Comparison of ENCODE assay signal across 1 cellular context in genomic region chr6:127515794-127516675, GRCh38.
TF ChIP-seq lines count a peak whose summit lies in the region.

No MANE protein-coding gene starts in this region.

TF ChIP-seq in HepG2, 621 proteins besides CTCF, POLR2A, EP300 and RAD21 (continued from another document and continues in another):
- 0 out of 2 replicates have a peak, but pooled peaks have one; percentile 44 for TF ChIP-seq PRDM10 (CRISPR knock-in tag; IDR thresholded peaks at IDR 0.05; ENCODE audit: low read depth)
- TF ChIP-seq PITX1 (CRISPR knock-in tag; IDR thresholded peaks at IDR 0.05), result no peak
- TF ChIP-seq ZNF768 (CRISPR knock-in tag; IDR thresholded peaks at IDR 0.05), result peak; percentile 48; the same call in 1 of the 2 replicates
- peak; percentile 37; the same call in 1 of the 2 replicates for TF ChIP-seq DRAP1 (CRISPR knock-in tag; IDR thresholded peaks at IDR 0.05)
- peak; percentile 72; the same call in 1 of the 2 replicates for TF ChIP-seq STAT5B (CRISPR knock-in tag; IDR thresholded peaks at IDR 0.05)
- peak; percentile 51; the same call in 1 of the 2 replicates for TF ChIP-seq HINFP (CRISPR knock-in tag; IDR thresholded peaks at IDR 0.05; ENCODE audit: low read depth)
- TF ChIP-seq TOPORS (CRISPR knock-in tag; IDR thresholded peaks at IDR 0.05), result 0 out of 2 replicates have a peak, but pooled peaks have one; percentile 28
- 0 out of 2 replicates have a peak, but pooled peaks have one; percentile 29 for TF ChIP-seq ZSCAN21 (CRISPR knock-in tag; IDR thresholded peaks at IDR 0.05; ENCODE audit: borderline replicate concordance)
- no peak for TF ChIP-seq ATF2 (CRISPR knock-in tag; IDR thresholded peaks at IDR 0.05)
- TF ChIP-seq ZBTB40 (IDR thresholded peaks at IDR 0.05), result no peak
- peak; percentile 38; the same call in 1 of the 2 replicates for TF ChIP-seq ZBTB40 (CRISPR knock-in tag; IDR thresholded peaks at IDR 0.05)
- no peak for TF ChIP-seq HMG20A (CRISPR knock-in tag; IDR thresholded peaks at IDR 0.05; ENCODE audit: borderline replicate concordance)
- peak; percentile 82; the same call in 1 of the 2 replicates for TF ChIP-seq LRRFIP1 (CRISPR knock-in tag; conservative IDR thresholded peaks at IDR 0.05)
- TF ChIP-seq ZNF460 (CRISPR knock-in tag; IDR thresholded peaks at IDR 0.05; ENCODE audit: borderline replicate concordance), result no peak
- no peak for TF ChIP-seq ZNF160 (CRISPR knock-in tag; IDR thresholded peaks at IDR 0.05)
- peak in 1 of 2 experiments; percentile 95; a peak in 2 of 4 replicates for TF ChIP-seq KLF16 (CRISPR knock-in tag; IDR thresholded peaks at IDR 0.05)
- TF ChIP-seq ADNP (CRISPR knock-in tag; IDR thresholded peaks at IDR 0.05), result no peak
- TF ChIP-seq MTF2 (CRISPR knock-in tag; IDR thresholded peaks at IDR 0.05; ENCODE audit: borderline replicate concordance), result peak; percentile 98
- peak; percentile 86; the same call in 1 of the 2 replicates for TF ChIP-seq ZBTB42 (CRISPR knock-in tag; IDR thresholded peaks at IDR 0.05)
- no peak for TF ChIP-seq AKAP8 (CRISPR knock-in tag; IDR thresholded peaks at IDR 0.05)
- no peak for TF ChIP-seq NFYC (CRISPR knock-in tag; IDR thresholded peaks at IDR 0.05)
- 0 out of 2 replicates have a peak, but pooled peaks have one; percentile 58 for TF ChIP-seq KLF15 (CRISPR knock-in tag; IDR thresholded peaks at IDR 0.05; ENCODE audit: borderline replicate concordance)
- no peak for TF ChIP-seq ZNF646 (CRISPR knock-in tag; IDR thresholded peaks at IDR 0.05)
- TF ChIP-seq ZNF17 (CRISPR knock-in tag; IDR thresholded peaks at IDR 0.05), result no peak
- no peak for TF ChIP-seq MIER3 (CRISPR knock-in tag; IDR thresholded peaks at IDR 0.05; ENCODE audit: borderline replicate concordance)
- peak; percentile 74 for TF ChIP-seq TBX2 (CRISPR knock-in tag; IDR thresholded peaks at IDR 0.05; ENCODE audit: borderline replicate concordance)
- peak; percentile 65; the same call in 1 of the 2 replicates for TF ChIP-seq ZFP90 (CRISPR knock-in tag; IDR thresholded peaks at IDR 0.05; ENCODE audit: borderline replicate concordance)
